16 cellular contexts compared by ENCODE assay signal in genomic region chr6:38169826-38170526, GRCh38.
DNase-seq lines count a peak whose midpoint lies in the region; ATAC-seq and TF ChIP-seq lines count a peak whose summit lies in the region.
"Had no signal": no experiment of that assay in that cellular context is flagged by ENCODE, and none has a peak within 500 bp of the region (broad histone marks: within the 10 kb centered on the region; RNA-seq: fewer than 3 reads in every experiment).

No MANE protein-coding gene starts in this region.

- H3K9me3 Mint-ChIP-seq in GM23338 (no peaks in the 10 kb centered on the region), nephron (no peaks in the 10 kb centered on the region)
- H3K9me3 Mint-ChIP-seq: activated naive CD4-positive, alpha-beta T cell treated with anti-CD3 and anti-CD28 coated beads, Interleukin-2, amount 50 U/mL, for 72 hours had no signal

- H3K36me3 Mint-ChIP-seq in GM23338 (ENCODE audit: low read depth) (no peaks in the 10 kb centered on the region), nephron (ENCODE audit: low read depth) (peaks cover 14% of the 10 kb centered on the region)
- H3K36me3 Mint-ChIP-seq: activated naive CD4-positive, alpha-beta T cell treated with anti-CD3 and anti-CD28 coated beads, Interleukin-2, amount 50 U/mL, for 72 hours had no signal

- intact Hi-C loops in A673 (cut with micrococcal nuclease; ENCODE audit: unreplicated experiment), result no loop called here

- H3K9me3 ChIP-seq in A673 (ENCODE audit: low read depth, low read length, poor library complexity, severe bottlenecking), result no peaks in the 10 kb centered on the region

- no peak; a peak in 1 of 4 replicates for TF ChIP-seq CTCF in GM23338 (conservative IDR thresholded peaks at IDR 0.05; ENCODE audit: low read depth in 2 of 2)
- no peak for TF ChIP-seq CTCF in VCaP (conservative IDR thresholded peaks at IDR 0.05)
- no peak for TF ChIP-seq CTCF in nephron (IDR thresholded peaks at IDR 0.05; ENCODE audit: unreplicated experiment in 3 of 3)
- TF ChIP-seq CTCF in A673 (conservative IDR thresholded peaks at IDR 0.05; ENCODE audit: low read depth, low read length), result no peak

- CTCF ChIA-PET in A673 (lab: Charles Lee), result no interaction called here

- H3K4me3 ChIP-seq in GM23338 (no peak overlapping the region), A673 (ENCODE audit: low read depth, low read length, poor library complexity, severe bottlenecking) (no peak overlapping the region)
- H3K4me3 ChIP-seq: coronary artery had no signal

- no peak overlapping the region; the same call in 2 of the 3 replicates for H3K4me3 Mint-ChIP-seq in GM23338
- peak overlapping the region in 1 of 3 experiments; percentile 33 for H3K4me3 Mint-ChIP-seq in nephron
- H3K4me3 Mint-ChIP-seq: activated CD4-positive, alpha-beta T cell treated with anti-CD3 and anti-CD28 coated beads for 36 hours had no signal

- peak overlapping the region; percentile 57; the same call in 1 of the 2 replicates for H3K4me2 ChIP-seq in GM23338

- H3K27me3 ChIP-seq in GM23338 (ENCODE audit: insufficient read depth) (no peaks in the 10 kb centered on the region), A673 (replicated peaks; ENCODE audit: insufficient read depth, low read depth, low read length, poor library complexity) (no peaks in the 10 kb centered on the region)

- DNase-seq in GM23338 (ENCODE audit: low spot score) (peak; percentile 63), NCI-H2081 treated with DMSO at 0.1 percent for 48 hours (lab: John Stamatoyannopoulos, UW) (peak; percentile 69), A673 (ENCODE audit: low spot score) (no peak), T1000 (lab: John Stamatoyannopoulos, UW) (no peak)
- DNase-seq: activated CD4-positive, alpha-beta T cell treated with anti-CD3 and anti-CD28 coated beads for 36 hours; kidney; NCI-H446 treated with DMSO at 0.1 percent for 48 hours; nucleus accumbens; stimulated activated CD4-positive, alpha-beta T cell treated with anti-CD3 and anti-CD28 coated beads, Interleukin-1b, Interleukin-23, amount 100 ng/mL, for 48 hours; stimulated activated naive CD4-positive, alpha-beta T cell had no signal

- no peaks in the 10 kb centered on the region for H3F3A ChIP-seq in GM23338 (replicated peaks; ENCODE audit: low read depth)

- no peaks in the 10 kb centered on the region for H3K9me2 ChIP-seq in GM23338 (ENCODE audit: insufficient read depth)

- H3K36me3 ChIP-seq in GM23338 (ENCODE audit: insufficient read depth) (no peaks in the 10 kb centered on the region), A673 (ENCODE audit: insufficient read depth, low read length, poor library complexity, severe bottlenecking) (no peaks in the 10 kb centered on the region)

- H3K27ac Mint-ChIP-seq in GM23338 (peak overlapping the region; percentile 74), nephron (peak overlapping the region; percentile 22 to 58 (median 35))
- H3K27ac Mint-ChIP-seq: activated CD4-positive, alpha-beta T cell treated with anti-CD3 and anti-CD28 coated beads for 36 hours had no signal

- BruUV-seq in A673 (replicated peaks; lab: Mats Ljungman, UMichigan), result no TSS peak

- peak overlapping the region; percentile 50; the same call in 1 of the 2 replicates for H3K27ac ChIP-seq in GM23338 (ENCODE audit: low read depth)
- H3K27ac ChIP-seq in VCaP, result peak overlapping the region; percentile 58
- no peak overlapping the region for H3K27ac ChIP-seq in A673 (ENCODE audit: low read depth, low read length, poor library complexity, severe bottlenecking)
- H3K27ac ChIP-seq: coronary artery had no signal

- POLR2A ChIA-PET in A673 (lab: Charles Lee; ENCODE audit: low non-redundant PET), result no interaction called here

- H3K4me1 ChIP-seq in GM23338 (ENCODE audit: insufficient read depth), result peaks cover 11% of the 10 kb centered on the region; the same call in 1 of the 2 replicates
- no peaks in the 10 kb centered on the region for H3K4me1 ChIP-seq in A673 (ENCODE audit: insufficient read depth, low read length, poor library complexity, severe bottlenecking)

- peaks cover 21% of the 10 kb centered on the region for H3K27me3 Mint-ChIP-seq in GM23338 (ENCODE audit: insufficient read depth, low read depth, poor library complexity)
- peaks cover 8% of the 10 kb centered on the region for H3K27me3 Mint-ChIP-seq in nephron (ENCODE audit: low read depth)
- H3K27me3 Mint-ChIP-seq: activated CD4-positive, alpha-beta T cell treated with anti-CD3 and anti-CD28 coated beads for 36 hours had no signal

- no peak overlapping the region for H2AFZ ChIP-seq in GM23338

- H4K20me1 ChIP-seq in GM23338 (replicated peaks; ENCODE audit: insufficient read depth), result no peaks in the 10 kb centered on the region

- H3K4me1 Mint-ChIP-seq in GM23338 (peaks cover 42% of the 10 kb centered on the region), nephron (peaks cover 22% of the 10 kb centered on the region)

- no peaks in the 10 kb centered on the region for H3K79me2 ChIP-seq in GM23338 (replicated peaks; ENCODE audit: insufficient read depth)

- ATAC-seq in GM23338 (peak; percentile 62), HG02623 (IDR thresholded peaks at IDR 0.05; ENCODE audit: unreplicated experiment) (no peak), GM18870 (IDR thresholded peaks at IDR 0.05; ENCODE audit: unreplicated experiment) (no peak)
- ATAC-seq: activated CD4-positive, alpha-beta T cell treated with anti-CD3 and anti-CD28 coated beads for 36 hours; activated naive CD4-positive, alpha-beta T cell treated with anti-CD3 and anti-CD28 coated beads, Interleukin-2, amount 50 U/mL, for 72 hours had no signal

TF ChIP-seq in GM23338, 12 proteins besides CTCF, POLR2A, EP300 and RAD21 (continues in another document):
- no peak for TF ChIP-seq EZH2phosphoT487 (IDR thresholded peaks at IDR 0.05; ENCODE audit: unreplicated experiment)
- no peak for TF ChIP-seq ZNF462 (CRISPR knock-in tag; IDR thresholded peaks at IDR 0.05)
- no peak for TF ChIP-seq CREB1 (CRISPR knock-in tag; IDR thresholded peaks at IDR 0.05; ENCODE audit: low read depth)
- no peak for TF ChIP-seq ETS1 (IDR thresholded peaks at IDR 0.05)

Comparison
In these comparisons a context has a peak if more than half of its experiments do, and no peak if none do; other contexts are left out.
1. DNase-seq: peak in GM23338 (single experiment) and NCI-H2081 treated with DMSO at 0.1 percent for 48 hours (single experiment); none in A673 (single experiment) and T1000 (single experiment).